18 cellular contexts compared by ENCODE assay signal in the genomic region with DNA sequence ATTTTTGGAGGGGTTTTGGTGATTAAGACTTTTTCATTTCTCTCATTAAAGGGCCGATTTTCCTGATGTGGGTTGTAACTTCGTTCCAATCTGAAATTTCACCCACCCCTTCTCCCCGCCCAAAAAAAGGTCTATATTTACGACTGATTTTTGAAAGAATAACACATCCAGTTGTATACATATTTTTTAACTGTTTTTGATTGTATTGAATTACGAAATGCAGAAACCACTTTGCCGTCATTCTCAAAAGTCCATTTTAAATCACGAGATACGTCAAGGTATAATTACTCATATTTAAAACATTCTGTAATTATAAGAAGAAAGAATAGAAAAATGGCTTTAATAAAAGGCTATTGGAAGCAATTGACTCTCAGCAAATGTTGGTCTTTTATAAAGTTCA.
"Had no signal": no experiment of that assay in that cellular context is flagged by ENCODE, and none has a peak within 500 bp of the region (broad histone marks: within the 10 kb centered on the region; RNA-seq: fewer than 3 reads in every experiment).

No MANE protein-coding gene starts in this region.

- H3K4me3 Mint-ChIP-seq: activated T-helper 17 cell treated with anti-CD3 and anti-CD28 coated beads, Interleukin-2, amount 50 U/mL, for 72 hours; naive B cell; neural progenitor cell; T-cell had no signal

- H3K4me1 Mint-ChIP-seq: activated T-helper 17 cell treated with anti-CD3 and anti-CD28 coated beads, Interleukin-2, amount 50 U/mL, for 72 hours; naive B cell; T-cell had no signal

- ATAC-seq: activated T-helper 17 cell treated with anti-CD3 and anti-CD28 coated beads, Interleukin-2, amount 50 U/mL, for 72 hours; esophagus mucosa; foreskin keratinocyte; T-cell had no signal

- DNase-seq: activated CD4-positive, alpha-beta T cell treated with anti-CD3 and anti-CD28 coated beads for 1 hour; activated CD4-positive, alpha-beta T cell treated with anti-CD3 and anti-CD28 coated beads, Interleukin-2, amount 50 U/mL, for 4 hours; activated naive CD4-positive, alpha-beta T cell treated with Interleukin-2 at 50 U/mL for 16 hours; activated T-cell treated with anti-CD3 and anti-CD28 coated beads for 4 hours; foreskin keratinocyte; naive B cell; stimulated activated CD4-positive, alpha-beta T cell treated with anti-CD3 and anti-CD28 coated beads, Interleukin-12 subunit alpha, Interleukin-12 subunit beta, amount 100 ng/mL, for 4 hours; stimulated activated CD4-positive, alpha-beta T cell treated with anti-CD3 and anti-CD28 coated beads, Interleukin-2, amount 100 ng/mL, for 24 hours; stomach; T-cell; T1000; testis had no signal

- H3K4me1 ChIP-seq: foreskin keratinocyte, testis had no signal

- H3K36me3 Mint-ChIP-seq: naive B cell, neural progenitor cell, T-cell had no signal

- H3K27ac Mint-ChIP-seq: activated T-helper 17 cell treated with anti-CD3 and anti-CD28 coated beads, Interleukin-2, amount 50 U/mL, for 72 hours; naive B cell; neural progenitor cell; T-cell had no signal

- H3K9me3 Mint-ChIP-seq: activated T-helper 17 cell treated with anti-CD3 and anti-CD28 coated beads, Interleukin-2, amount 50 U/mL, for 72 hours; naive B cell; neural progenitor cell; T-cell had no signal

- H3K4me3 ChIP-seq: lung, neural progenitor cell, stomach, testis had no signal

- H3K27ac ChIP-seq: foreskin keratinocyte, stomach, testis had no signal

- FAIRE-seq: astrocyte, urothelium cell line had no signal

- H3K9me3 ChIP-seq: stomach, testis had no signal
